In the genomic region with DNA sequence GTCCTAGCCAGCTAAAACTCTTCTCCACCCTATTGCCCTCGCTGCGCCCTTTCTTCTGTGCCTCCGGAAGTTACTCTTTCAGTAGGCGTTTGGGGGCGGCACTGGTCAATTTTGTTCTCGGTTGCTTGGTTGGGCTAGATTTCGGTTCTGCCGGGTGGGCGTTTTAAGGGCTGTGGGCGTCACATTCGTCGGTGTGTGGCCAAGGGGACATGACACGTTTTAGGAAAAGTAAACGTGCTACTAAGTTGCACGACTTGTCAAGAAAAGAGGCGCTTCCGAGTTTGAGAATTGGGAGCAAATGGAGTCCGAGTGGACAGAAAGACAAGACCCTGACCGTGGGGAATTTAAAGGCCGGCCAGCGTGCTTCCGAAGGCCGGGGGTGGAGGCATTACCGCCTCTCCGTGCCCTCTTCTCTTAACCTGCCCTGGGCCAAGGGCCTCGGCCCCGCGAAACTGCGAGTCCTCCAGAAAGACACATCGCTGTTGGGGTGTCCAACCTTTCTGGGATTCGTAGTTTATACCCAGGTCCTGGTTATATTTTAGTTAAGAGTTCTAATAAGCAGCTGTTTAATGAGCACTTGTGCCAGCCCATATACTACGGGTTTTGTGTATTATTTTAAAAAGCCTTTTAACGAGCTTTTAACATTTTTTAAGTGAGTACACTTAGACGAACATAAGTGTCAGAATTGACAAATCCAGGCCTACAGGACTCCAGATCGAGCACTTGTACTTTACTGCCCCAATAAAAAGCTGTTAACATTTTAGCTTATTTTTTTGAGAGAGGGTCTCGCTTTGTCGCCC, we compare ENCODE assay signal across 8 cellular contexts. TPM values are rescaled to one million over a fixed set of nuclear protein-coding genes. Genes with fewer than 3 reads are reported as not detected.
A peak's percentile ranks its signal among the peaks of the same experiment; 100 is the strongest.
DNase-seq lines count a peak whose midpoint lies in the region; ATAC-seq and TF ChIP-seq lines count a peak whose summit lies in the region.

No MANE protein-coding gene starts in this region.

- H3K9me3 Mint-ChIP-seq in activated CD8-positive, alpha-beta memory T cell treated with anti-CD3 and anti-CD28 coated beads, Interleukin-2, amount 10 ng/mL, durations not matched to agents 7 days and 5 days (ENCODE audit: low read depth): no peaks in the 10 kb centered on the region
- H3K9me3 Mint-ChIP-seq in natural killer cell: no peaks in the 10 kb centered on the region

- no peaks in the 10 kb centered on the region for H3K27me3 Mint-ChIP-seq in activated CD8-positive, alpha-beta memory T cell treated with anti-CD3 and anti-CD28 coated beads, Interleukin-2, amount 10 ng/mL, durations not matched to agents 7 days and 5 days
- H3K27me3 Mint-ChIP-seq in natural killer cell (ENCODE audit: low read depth in 2 of 2): no peaks in the 10 kb centered on the region

- no peaks in the 10 kb centered on the region for H3K4me1 ChIP-seq in fibroblast of lung (ENCODE audit: control insufficient read depth, extremely low read depth, insufficient read depth, low read length)
- H3K4me1 ChIP-seq in thymus (ENCODE audit: control insufficient read depth, insufficient read depth, low read length): peaks cover 9% of the 10 kb centered on the region

- H2AFZ ChIP-seq in fibroblast of lung (ENCODE audit: low read length): peak overlapping the region; percentile 73

- peak overlapping the region; percentile 96 for H3K9ac ChIP-seq in fibroblast of lung (ENCODE audit: insufficient read depth, low read length)

- in situ Hi-C loops in GM13976 (cut with MboI; ENCODE audit: low sequenced_read_pairs, unreplicated experiment): no loop called here

- intact Hi-C loops in natural killer cell (cut with micrococcal nuclease): loop anchor here (1.0 to 5.0 kb wide), 7 partner anchors 7 to 182 kb away; partner anchors contain the start of genes ABHD16A, ATP6V1G2, C6orf47 and CLIC1

- POLR2A ChIA-PET in AG04450 (lab: Yijun Ruan, JAX): interaction anchor here (0.5 to 3.0 kb wide), 11 partner anchors 8 to 319 kb away, joined by 3 to 37 read pairs (median 10); partner anchors contain the start of genes C6orf47, CSNK2B, DXO and GPANK1

- H3K27ac ChIP-seq in AG04450 (ENCODE audit: low read depth, low read length) (peak overlapping the region; percentile 98), fibroblast of lung (ENCODE audit: insufficient read depth, low read length) (peak overlapping the region; percentile 98), thymus (ENCODE audit: low read depth) (peak overlapping the region; percentile 97)

- peak overlapping the region; percentile 88 for H3K4me3 ChIP-seq in AG04450 (ENCODE audit: low read depth, low read length)
- H3K4me3 ChIP-seq in fibroblast of lung (replicated peaks in 1 of 4; ENCODE audit: control extremely low read depth in 1 of 4, insufficient read depth in 1 of 4, low read depth in 3 of 4, low read length in 4 of 4): peak overlapping the region; percentile 55 to 96 (median 66)
- H3K4me3 ChIP-seq in thymus (ENCODE audit: low read length): peak overlapping the region; percentile 72

- H3K4me3 Mint-ChIP-seq in activated CD8-positive, alpha-beta memory T cell treated with anti-CD3 and anti-CD28 coated beads, Interleukin-2, amount 10 ng/mL, durations not matched to agents 7 days and 5 days: peak overlapping the region; percentile 89
- peak overlapping the region; percentile 95 for H3K4me3 Mint-ChIP-seq in natural killer cell

- peaks cover 34% of the 10 kb centered on the region for H3K79me2 ChIP-seq in fibroblast of lung (ENCODE audit: control insufficient read depth, insufficient read depth, low read length)

- peak overlapping the region; percentile 96 for H3K27ac Mint-ChIP-seq in activated CD8-positive, alpha-beta memory T cell treated with anti-CD3 and anti-CD28 coated beads, Interleukin-2, amount 10 ng/mL, durations not matched to agents 7 days and 5 days
- H3K27ac Mint-ChIP-seq in natural killer cell: peak overlapping the region; percentile 95 to 96

- peaks cover 34% of the 10 kb centered on the region for H3K36me3 Mint-ChIP-seq in activated CD8-positive, alpha-beta memory T cell treated with anti-CD3 and anti-CD28 coated beads, Interleukin-2, amount 10 ng/mL, durations not matched to agents 7 days and 5 days
- no peaks in the 10 kb centered on the region for H3K36me3 Mint-ChIP-seq in natural killer cell

- DNase-seq in AG04450 (ENCODE audit: low read depth, low spot score) (no peak), GM13976 (ENCODE audit: low spot score) (peak; percentile 92), NCI-H1930 (lab: John Stamatoyannopoulos, UW) (peak; percentile 88 to 98), fibroblast of lung (ENCODE audit: low read depth in 2 of 2) (peak in 1 of 2 donors; percentile 88), natural killer cell (no peak)
- DNase-seq in activated CD8-positive, alpha-beta memory T cell treated with anti-CD3 and anti-CD28 coated beads, Interleukin-2, amount 10 ng/mL, durations not matched to agents 7 days and 5 days: peak; percentile 94

- H3K27me3 ChIP-seq in AG04450 (ENCODE audit: control insufficient read depth, insufficient read depth, low read length): no peaks in the 10 kb centered on the region
- H3K27me3 ChIP-seq in fibroblast of lung (ENCODE audit: control insufficient read depth, insufficient read depth, low read length): no peaks in the 10 kb centered on the region
- no peaks in the 10 kb centered on the region for H3K27me3 ChIP-seq in thymus (ENCODE audit: control insufficient read depth, insufficient read depth)

- peaks cover 62% of the 10 kb centered on the region for H3K4me1 Mint-ChIP-seq in activated CD8-positive, alpha-beta memory T cell treated with anti-CD3 and anti-CD28 coated beads, Interleukin-2, amount 10 ng/mL, durations not matched to agents 7 days and 5 days
- H3K4me1 Mint-ChIP-seq in natural killer cell: peaks cover 49 to 60% of the 10 kb centered on the region in 2 donors

- H3K36me3 ChIP-seq in fibroblast of lung (ENCODE audit: control insufficient read depth, insufficient read depth, low read length): peaks cover 6% of the 10 kb centered on the region
- H3K36me3 ChIP-seq in thymus (ENCODE audit: control insufficient read depth, insufficient read depth): peaks cover 26% of the 10 kb centered on the region

- H3K9me3 ChIP-seq in AG04450 (ENCODE audit: control insufficient read depth, insufficient read depth, low read length) (no peaks in the 10 kb centered on the region; the same call in 1 of the 2 replicates), fibroblast of lung (ENCODE audit: control insufficient read depth, insufficient read depth, low read depth, low read length) (no peaks in the 10 kb centered on the region), thymus (ENCODE audit: control insufficient read depth) (no peaks in the 10 kb centered on the region)

- 12% methylated on average over 37 of the region's 37 CpGs for WGBS in thymus

- H3K4me2 ChIP-seq in fibroblast of lung (ENCODE audit: extremely low read depth, insufficient read depth, low read length): peak overlapping the region; percentile 79

- CTCF ChIA-PET in AG04450 (lab: Charles Lee): interaction anchor here (0.5 to 0.8 kb wide), 3 partner anchors 11 to 594 kb away, joined by 3 read pairs; partner anchors contain the start of genes GPANK1 and LY6G5C
- CTCF ChIA-PET in activated CD8-positive, alpha-beta memory T cell treated with anti-CD3 and anti-CD28 coated beads, Interleukin-2, amount 10 ng/mL, durations not matched to agents 7 days and 5 days (lab: Charles Lee): interaction anchor here (0.7 to 5.6 kb wide), 20 partner anchors 8 to 270 kb away, joined by 3 to 39 read pairs (median 4); partner anchors contain the start of genes ABHD16A, C6orf47, GPANK1 and LY6G5B

- no peaks in the 10 kb centered on the region for H4K20me1 ChIP-seq in fibroblast of lung (ENCODE audit: control insufficient read depth, extremely low read depth, insufficient read depth, low read length)

- ATAC-seq in HG02759 (IDR thresholded peaks at IDR 0.05; ENCODE audit: unreplicated experiment) (peak; percentile 65), natural killer cell (peak; percentile 72 to 84 (median 73))
- ATAC-seq in activated CD8-positive, alpha-beta memory T cell treated with anti-CD3 and anti-CD28 coated beads, Interleukin-2, amount 10 ng/mL, durations not matched to agents 7 days and 5 days: peak; percentile 74

- no peak for TF ChIP-seq CTCF in AG04450 (IDR thresholded peaks at IDR 0.05; ENCODE audit: low read depth, low read length)
- TF ChIP-seq CTCF in GM13976 (IDR thresholded peaks at IDR 0.05; ENCODE audit: borderline replicate concordance, control extremely low read depth, extremely low read depth, insufficient read depth, missing control alignments): no peak
- TF ChIP-seq CTCF in fibroblast of lung (conservative IDR thresholded peaks at IDR 0.05 in 1 of 2, IDR thresholded peaks at IDR 0.05 in 1 of 2; ENCODE audit: low read depth in 1 of 2, low read length in 2 of 2): peak; percentile 12 to 13
- no peak for TF ChIP-seq CTCF in natural killer cell (IDR thresholded peaks at IDR 0.05)

RNA-seq across cellular contexts. Expression of gene BAG6, which starts 0.7 kb away (rescaled TPM):
- polyA plus RNA-seq in AG04450 (2011; rRNA removed): 58.2 and 68.7 TPM in 2 replicates
- polyA minus RNA-seq in AG04450 (2011; rRNA and poly(A)+ RNA removed): 119 and 173 TPM in 2 replicates
- 100 to 1,000 TPM; 243 to 245 TPM for total RNA-seq in activated CD8-positive, alpha-beta memory T cell treated with anti-CD3 and anti-CD28 coated beads, Interleukin-2, amount 10 ng/mL, durations not matched to agents 7 days and 5 days
- total RNA-seq in fibroblast of lung: 90.9 and 124 TPM in 2 replicates
- polyA plus RNA-seq in fibroblast of lung: 75.3 and 111 TPM in 2 replicates
- polyA plus RNA-seq in fibroblast of lung (2012): 187 and 229 TPM in 2 replicates
- polyA minus RNA-seq in fibroblast of lung (ENCODE audit: low replicate concordance): 303 and 403 TPM in 2 replicates
- 100 to 1,000 TPM; 264 to 303 (median 274) TPM for total RNA-seq in natural killer cell
- polyA plus RNA-seq in thymus: 271 TPM

RNA-seq across cellular contexts. Expression of gene APOM, which starts 2.6 kb away (rescaled TPM):
- 2.8 and 3.9 TPM in 2 replicates for polyA plus RNA-seq in AG04450 (2011; rRNA removed)
- 1.4 and 2.3 TPM in 2 replicates for polyA minus RNA-seq in AG04450 (2011; rRNA and poly(A)+ RNA removed)
- total RNA-seq in activated CD8-positive, alpha-beta memory T cell treated with anti-CD3 and anti-CD28 coated beads, Interleukin-2, amount 10 ng/mL, durations not matched to agents 7 days and 5 days: 1 to 10 TPM; 1.9 to 3.7 TPM
- 0.99 and 1.0 TPM in 2 replicates for total RNA-seq in fibroblast of lung
- 3.9 and 5.4 TPM in 2 replicates for polyA plus RNA-seq in fibroblast of lung
- polyA plus RNA-seq in fibroblast of lung (2012): 4.5 and 4.8 TPM in 2 replicates
- 0.96 and 1.6 TPM in 2 replicates for polyA minus RNA-seq in fibroblast of lung (ENCODE audit: low replicate concordance)
- total RNA-seq in natural killer cell: 1 to 10 TPM; 2.6 to 2.8 (median 2.7) TPM
- 9.1 TPM for polyA plus RNA-seq in thymus

RNA-seq across cellular contexts. Expression of gene C6orf47, which starts 7.5 kb away (rescaled TPM):
- polyA plus RNA-seq in AG04450 (2011; rRNA removed) (10.2 and 11.6 TPM in 2 replicates), fibroblast of lung (6.6 and 7.9 TPM in 2 replicates), thymus (16.7 TPM)
- 9.3 and 11.6 TPM in 2 replicates for polyA minus RNA-seq in AG04450 (2011; rRNA and poly(A)+ RNA removed)
- total RNA-seq in activated CD8-positive, alpha-beta memory T cell treated with anti-CD3 and anti-CD28 coated beads, Interleukin-2, amount 10 ng/mL, durations not matched to agents 7 days and 5 days: 10 to 100 TPM; 24.7 to 27.2 TPM
- total RNA-seq in fibroblast of lung (20.6 and 26.2 TPM in 2 replicates), natural killer cell (10 to 100 TPM; 25.9 to 29.9 (median 27.4) TPM)
- 12.4 and 14.4 TPM in 2 replicates for polyA plus RNA-seq in fibroblast of lung (2012)
- 9.5 and 10.7 TPM in 2 replicates for polyA minus RNA-seq in fibroblast of lung (ENCODE audit: low replicate concordance)

RNA-seq across cellular contexts. Expression of gene GPANK1, which starts 11.7 kb away (rescaled TPM):
- polyA plus RNA-seq in AG04450 (2011; rRNA removed): 12.7 and 13.5 TPM in 2 replicates
- polyA minus RNA-seq in AG04450 (2011; rRNA and poly(A)+ RNA removed): 7.2 and 7.5 TPM in 2 replicates
- 10 to 100 TPM; 34.9 to 41.6 TPM for total RNA-seq in activated CD8-positive, alpha-beta memory T cell treated with anti-CD3 and anti-CD28 coated beads, Interleukin-2, amount 10 ng/mL, durations not matched to agents 7 days and 5 days
- 15.0 and 17.2 TPM in 2 replicates for total RNA-seq in fibroblast of lung
- 12.7 and 13.1 TPM in 2 replicates for polyA plus RNA-seq in fibroblast of lung
- polyA plus RNA-seq in fibroblast of lung (2012): 12.1 and 14.8 TPM in 2 replicates
- polyA minus RNA-seq in fibroblast of lung (ENCODE audit: low replicate concordance): 2.4 and 2.6 TPM in 2 replicates
- total RNA-seq in natural killer cell: 10 to 100 TPM; 16.0 to 20.3 (median 18.2) TPM
- 13.8 TPM for polyA plus RNA-seq in thymus

RNA-seq across cellular contexts. Expression of gene CSNK2B, which starts 12.8 kb away (rescaled TPM):
- polyA plus RNA-seq in AG04450 (2011; rRNA removed) (80.1 and 96.0 TPM in 2 replicates), fibroblast of lung (84.9 and 124 TPM in 2 replicates), thymus (169 TPM)
- polyA minus RNA-seq in AG04450 (2011; rRNA and poly(A)+ RNA removed): 128 and 159 TPM in 2 replicates
- 100 to 1,000 TPM; 206 to 236 TPM for total RNA-seq in activated CD8-positive, alpha-beta memory T cell treated with anti-CD3 and anti-CD28 coated beads, Interleukin-2, amount 10 ng/mL, durations not matched to agents 7 days and 5 days
- total RNA-seq in fibroblast of lung (67.2 and 70.9 TPM in 2 replicates), natural killer cell (100 to 1,000 TPM; 140 to 157 (median 141) TPM)
- polyA plus RNA-seq in fibroblast of lung (2012): 256 and 335 TPM in 2 replicates
- polyA minus RNA-seq in fibroblast of lung (ENCODE audit: low replicate concordance): 331 and 449 TPM in 2 replicates

Comparison
In these comparisons a context has a peak if more than half of its experiments do, and no peak if none do; other contexts are left out.
1. DNase-seq: peak in GM13976 (single experiment), NCI-H1930 (2 of 2) and activated CD8-positive, alpha-beta memory T cell treated with anti-CD3 and anti-CD28 coated beads, Interleukin-2, amount 10 ng/mL, durations not matched to agents 7 days and 5 days (single experiment); none in AG04450 (single experiment) and natural killer cell (single experiment).
2. CTCF ChIP-seq: peak in fibroblast of lung (2 of 2); none in AG04450 (single experiment), GM13976 (single experiment) and natural killer cell (single experiment).
3. Peak in every context shown above with its lines, with median percentiles within 50 percentile points of each other: H3K27ac ChIP-seq, H3K4me3 ChIP-seq and ATAC-seq.